18 cellular contexts compared by ENCODE assay signal in genomic region chr10:52678611-52679010, GRCh38.
A peak's percentile ranks its signal among the peaks of the same experiment; 100 is the strongest.
DNase-seq lines count a peak whose midpoint lies in the region; ATAC-seq and TF ChIP-seq lines count a peak whose summit lies in the region.
"Had no signal": no experiment of that assay in that cellular context is flagged by ENCODE, and none has a peak within 500 bp of the region (broad histone marks: within the 10 kb centered on the region; RNA-seq: fewer than 3 reads in every experiment).

No MANE protein-coding gene starts in this region.

- peak overlapping the region; percentile 36 for H3K27ac ChIP-seq in smooth muscle cell (ENCODE audit: low read depth)
- H3K27ac ChIP-seq: A549, BLaER1, HL-60 had no signal

- H3K27me3 ChIP-seq in BE2C (no peaks in the 10 kb centered on the region), smooth muscle cell (ENCODE audit: low read depth) (no peaks in the 10 kb centered on the region)
- H3K27me3 ChIP-seq: BLaER1 had no signal

- no peaks in the 10 kb centered on the region for H4K20me1 ChIP-seq in smooth muscle cell (ENCODE audit: low read depth)
- H4K20me1 ChIP-seq: BLaER1 had no signal

- TF ChIP-seq CTCF in BE2C (IDR thresholded peaks at IDR 0.05; ENCODE audit: low read depth, low read length): no peak
- TF ChIP-seq CTCF in smooth muscle cell (IDR thresholded peaks at IDR 0.05; ENCODE audit: borderline replicate concordance, insufficient read depth, poor library complexity, severe bottlenecking): no peak

- H3K36me3 ChIP-seq in BE2C (no peaks in the 10 kb centered on the region), smooth muscle cell (ENCODE audit: low read depth) (no peaks in the 10 kb centered on the region)
- H3K36me3 ChIP-seq: BLaER1, HAP-1 had no signal

- peaks cover 9% of the 10 kb centered on the region for H3F3A ChIP-seq in smooth muscle cell (ENCODE audit: low read depth)

- in situ Hi-C loops in G401 (cut with HindIII; ENCODE audit: low sequenced_read_pairs): no loop called here

- no peak; the same call in 2 of the 3 replicates for ATAC-seq in SK-N-SH treated with all-trans-retinoic acid at 6 μM for 48 hours
- ATAC-seq: A549, K562 had no signal

- peak overlapping the region; percentile 91 for H2AFZ ChIP-seq in smooth muscle cell (ENCODE audit: low read depth)

- DNase-seq in BE2C (peak; percentile 40), G401 (ENCODE audit: low spot score) (peak; percentile 53), smooth muscle cell (lab: John Stamatoyannopoulos, UW; ENCODE audit: unreplicated experiment) (no peak), kidney tubule cell (ENCODE audit: low spot score) (no peak), NCI-H526 treated with DMSO at 0.1 percent for 48 hours (lab: John Stamatoyannopoulos, UW) (no peak)
- no peak for DNase-seq in stimulated activated CD4-positive, alpha-beta T cell treated with anti-CD3 and anti-CD28 coated beads, Interleukin-4, amount 100 ng/mL, for 4 hours
- DNase-seq: AML-193; Calu3; CD4-positive, alpha-beta memory T cell; DMS79 treated with DMSO at 0.1 percent for 48 hours; EL; IMR-90 had no signal

- no peak overlapping the region for H3K9ac ChIP-seq in smooth muscle cell (ENCODE audit: low read depth)
- H3K9ac ChIP-seq: BLaER1 had no signal

- 29% methylated on average over 5 of the region's 5 CpGs for WGBS in smooth muscle cell (ENCODE audit: low lambda C conversion rate)

- H3K4me3 ChIP-seq in BE2C (ENCODE audit: low read depth, low read length): peak overlapping the region; percentile 37
- no peak overlapping the region for H3K4me3 ChIP-seq in smooth muscle cell
- H3K4me3 ChIP-seq: A549, BLaER1, HAP-1, K562 had no signal

- peak overlapping the region; percentile 66 for H3K4me2 ChIP-seq in smooth muscle cell
- H3K4me2 ChIP-seq: A549 had no signal

- no peaks in the 10 kb centered on the region for H3K79me2 ChIP-seq in smooth muscle cell (ENCODE audit: low read depth)

- H3K4me1 ChIP-seq in BE2C: peaks cover 13% of the 10 kb centered on the region; the same call in 1 of the 2 replicates
- H3K4me1 ChIP-seq in smooth muscle cell (ENCODE audit: low read depth): peaks cover 17% of the 10 kb centered on the region
- H3K4me1 ChIP-seq: A549, HAP-1 had no signal

- no peaks in the 10 kb centered on the region for H3K9me3 ChIP-seq in BE2C
- no peaks in the 10 kb centered on the region for H3K9me3 ChIP-seq in smooth muscle cell (replicated peaks; ENCODE audit: low read depth)
- H3K9me3 ChIP-seq: A549, BLaER1, HAP-1 had no signal

TF ChIP-seq in SK-N-SH treated with all-trans-retinoic acid at 6 μM for 48 hours, 23 proteins besides CTCF, POLR2A, EP300 and RAD21:
- TF ChIP-seq ZNF8 (CRISPR knock-in tag; IDR thresholded peaks at IDR 0.05) (no peak), ISL1 (CRISPR knock-in tag; IDR thresholded peaks at IDR 0.05) (peak; percentile 23; the same call in 1 of the 2 replicates)

Comparison
In these comparisons a context has a peak if more than half of its experiments do, and no peak if none do; other contexts are left out.
1. DNase-seq: peak in BE2C (single experiment) and G401 (single experiment); none in smooth muscle cell (single experiment), stimulated activated CD4-positive, alpha-beta T cell treated with anti-CD3 and anti-CD28 coated beads, Interleukin-4, amount 100 ng/mL, for 4 hours (0 of 2), kidney tubule cell (single experiment) and NCI-H526 treated with DMSO at 0.1 percent for 48 hours (single experiment).